19 cellular contexts compared by ENCODE assay signal in the genomic region with DNA sequence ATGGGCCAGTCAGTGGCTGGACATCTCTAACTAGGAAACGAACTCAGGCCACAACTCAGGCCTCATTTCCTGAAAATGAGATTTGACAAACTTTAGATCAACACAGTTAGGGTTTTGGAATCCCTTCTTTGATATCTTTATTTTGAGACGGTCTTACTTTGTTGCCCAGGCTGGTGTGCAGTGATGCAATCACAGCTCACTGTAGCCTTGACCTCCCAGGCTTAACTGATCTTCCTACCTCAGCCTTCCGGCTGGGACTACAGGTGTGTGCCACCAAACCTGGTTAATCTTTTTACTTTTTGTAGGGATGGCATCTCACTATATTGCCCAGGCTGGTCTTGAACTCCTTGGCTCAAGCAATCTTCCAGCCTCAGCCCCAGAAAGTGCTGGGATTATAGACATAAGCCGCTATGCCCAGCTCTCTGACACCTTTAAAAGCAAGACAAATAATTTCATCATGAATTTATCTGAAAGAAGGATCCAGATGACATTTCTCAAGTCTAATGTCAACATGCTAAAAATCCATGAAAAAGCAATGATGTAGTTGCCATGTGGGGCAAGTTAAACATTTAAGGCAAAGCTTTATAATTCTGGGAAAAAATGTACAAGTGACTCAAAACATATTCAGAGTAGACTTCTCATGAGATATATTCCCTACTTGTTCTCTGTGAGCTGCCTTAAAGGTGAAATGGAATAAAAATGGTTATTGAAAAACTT.
DNase-seq lines count a peak whose midpoint lies in the region; ATAC-seq and TF ChIP-seq lines count a peak whose summit lies in the region.
"Had no signal": no experiment of that assay in that cellular context is flagged by ENCODE, and none has a peak within 500 bp of the region (broad histone marks: within the 10 kb centered on the region; RNA-seq: fewer than 3 reads in every experiment).

No MANE protein-coding gene starts in this region.

- WGBS in liver = 38% methylated on average over 4 of the region's 4 CpGs
- 48 to 55% methylated on average over 4 of the region's 4 CpGs for WGBS in aorta, 2 donors

- peaks cover 4% of the 10 kb centered on the region for H3K9me3 Mint-ChIP-seq in stimulated activated naive CD8-positive, alpha-beta T cell treated with anti-CD3 and anti-CD28 coated beads, Interleukin-15, Interleukin-2, amounts not matched to agents 100 ng/mL and 50 ng/mL, for 24 hours
- peaks cover 0 to 6% of the 10 kb centered on the region in 2 donors for H3K9me3 Mint-ChIP-seq in stimulated activated naive CD8-positive, alpha-beta T cell treated with anti-CD3 and anti-CD28 coated beads, Interleukin-15, amount 100 ng/mL, for 72 hours
- H3K9me3 Mint-ChIP-seq: H9, T-cell had no signal

- H3K36me3 ChIP-seq in adipocyte (ENCODE audit: control insufficient read depth, insufficient read depth, low read length, severe bottlenecking) (peaks cover 58% of the 10 kb centered on the region), liver (ENCODE audit: control insufficient read depth in 4 of 4, insufficient read depth in 3 of 4, low read depth in 1 of 4, low read length in 3 of 4) (peaks cover 0 to 25% (median 10%) of the 10 kb centered on the region in 4 donors), aorta (ENCODE audit: control insufficient read depth in 1 of 2, insufficient read depth in 2 of 2, low read length in 1 of 2) (peaks cover 0 to 1% of the 10 kb centered on the region in 2 donors)

- ATAC-seq in stimulated activated naive CD8-positive, alpha-beta T cell treated with anti-CD3 and anti-CD28 coated beads, Interleukin-15, amount 100 ng/mL, for 72 hours = no peak
- ATAC-seq in aorta (ENCODE audit: low FRiP score) = no peak
- ATAC-seq in HG02981 (IDR thresholded peaks at IDR 0.05; ENCODE audit: unreplicated experiment) = no peak
- ATAC-seq: PC-3, T-cell had no signal

- H3K27ac Mint-ChIP-seq in stimulated activated naive CD8-positive, alpha-beta T cell treated with anti-CD3 and anti-CD28 coated beads, Interleukin-15, Interleukin-2, amounts not matched to agents 100 ng/mL and 50 ng/mL, for 24 hours = peak overlapping the region; percentile 64
- no peak overlapping the region for H3K27ac Mint-ChIP-seq in stimulated activated naive CD8-positive, alpha-beta T cell treated with anti-CD3 and anti-CD28 coated beads, Interleukin-15, amount 100 ng/mL, for 72 hours
- H3K27ac Mint-ChIP-seq: activated CD4-positive, alpha-beta T cell treated with anti-CD3 and anti-CD28 coated beads, Interleukin-2, amount 10 ng/mL, durations not matched to agents 24 days and 14 days; T-cell had no signal

- intact Hi-C loops in aorta (cut with DNase I) = loop anchor here in 1 of 2 donors (5.0 kb wide), 1 partner anchor 37 kb away; no protein-coding TSS in a partner anchor

- H3K9me3 ChIP-seq in adipocyte (ENCODE audit: control insufficient read depth, low read length) (no peaks in the 10 kb centered on the region), liver (ENCODE audit: control insufficient read depth in 4 of 4, low read length in 3 of 4) (no peaks in the 10 kb centered on the region), aorta (ENCODE audit: control insufficient read depth, low read length) (no peaks in the 10 kb centered on the region)

- peaks cover 57% of the 10 kb centered on the region for H3K4me1 ChIP-seq in adipocyte (ENCODE audit: control insufficient read depth, insufficient read depth, low read length)
- H3K4me1 ChIP-seq in liver (ENCODE audit: control insufficient read depth in 4 of 4, insufficient read depth in 4 of 4, low read length in 3 of 4) = peaks cover 8 to 27% (median 19%) of the 10 kb centered on the region in 4 donors
- peaks cover 7 to 9% of the 10 kb centered on the region in 2 donors for H3K4me1 ChIP-seq in aorta (ENCODE audit: control insufficient read depth in 1 of 2, insufficient read depth in 2 of 2, low read length in 2 of 2)

- peaks cover 11% of the 10 kb centered on the region for H3K4me1 Mint-ChIP-seq in stimulated activated naive CD8-positive, alpha-beta T cell treated with anti-CD3 and anti-CD28 coated beads, Interleukin-15, Interleukin-2, amounts not matched to agents 100 ng/mL and 50 ng/mL, for 24 hours (ENCODE audit: low read depth)
- no peaks in the 10 kb centered on the region for H3K4me1 Mint-ChIP-seq in stimulated activated naive CD8-positive, alpha-beta T cell treated with anti-CD3 and anti-CD28 coated beads, Interleukin-15, amount 100 ng/mL, for 72 hours
- H3K4me1 Mint-ChIP-seq: activated CD4-positive, alpha-beta T cell treated with anti-CD3 and anti-CD28 coated beads, Interleukin-2, amount 10 ng/mL, durations not matched to agents 24 days and 14 days had no signal

- peaks cover 4% of the 10 kb centered on the region for H3K36me3 Mint-ChIP-seq in stimulated activated naive CD8-positive, alpha-beta T cell treated with anti-CD3 and anti-CD28 coated beads, Interleukin-15, Interleukin-2, amounts not matched to agents 100 ng/mL and 50 ng/mL, for 24 hours (ENCODE audit: low read depth)
- H3K36me3 Mint-ChIP-seq: T-cell had no signal

- H3K4me3 Mint-ChIP-seq in stimulated activated naive CD8-positive, alpha-beta T cell treated with anti-CD3 and anti-CD28 coated beads, Interleukin-15, Interleukin-2, amounts not matched to agents 100 ng/mL and 50 ng/mL, for 24 hours = no peak overlapping the region
- H3K4me3 Mint-ChIP-seq in stimulated activated naive CD8-positive, alpha-beta T cell treated with anti-CD3 and anti-CD28 coated beads, Interleukin-15, amount 100 ng/mL, for 72 hours = no peak overlapping the region
- H3K4me3 Mint-ChIP-seq: activated CD4-positive, alpha-beta T cell treated with anti-CD3 and anti-CD28 coated beads, Interleukin-2, amount 10 ng/mL, durations not matched to agents 24 days and 14 days; H9; T-cell had no signal

- peaks cover 3% of the 10 kb centered on the region for H3K27me3 Mint-ChIP-seq in stimulated activated naive CD8-positive, alpha-beta T cell treated with anti-CD3 and anti-CD28 coated beads, Interleukin-15, Interleukin-2, amounts not matched to agents 100 ng/mL and 50 ng/mL, for 24 hours
- H3K27me3 Mint-ChIP-seq in stimulated activated naive CD8-positive, alpha-beta T cell treated with anti-CD3 and anti-CD28 coated beads, Interleukin-15, amount 100 ng/mL, for 72 hours = no peaks in the 10 kb centered on the region

- no peak for DNase-seq in stimulated activated naive CD8-positive, alpha-beta T cell treated with anti-CD3 and anti-CD28 coated beads, Interleukin-15, amount 100 ng/mL, for 72 hours
- peak; percentile 63 for DNase-seq in adipocyte (ENCODE audit: low read depth)
- DNase-seq in aorta = no peak
- DNase-seq in effector CD8-positive, alpha-beta T cell (lab: John Stamatoyannopoulos, UW) = no peak
- DNase-seq in SW480 (ENCODE audit: low spot score) = no peak
- DNase-seq: activated CD4-positive, alpha-beta T cell treated with anti-CD3 and anti-CD28 coated beads, Interleukin-2, amount 10 ng/mL, durations not matched to agents 24 days and 14 days; anterior cingulate cortex; effector memory CD4-positive, alpha-beta T cell; H9; head of caudate nucleus; NCI-H1048; NCI-H446 treated with DMSO at 0.1 percent for 48 hours; PC-3; stimulated activated CD4-positive, alpha-beta T cell treated with anti-CD3 and anti-CD28 coated beads, Interleukin-12 subunit alpha, Interleukin-12 subunit beta, amount 100 ng/mL, for 4 hours; T-cell had no signal

- peak overlapping the region; percentile 37 to 44 for H3K27ac ChIP-seq in liver (ENCODE audit: low read depth in 1 of 2, low read length in 2 of 2)
- peak overlapping the region; percentile 70 to 97 for H3K27ac ChIP-seq in aorta (ENCODE audit: low read depth in 1 of 2, low read length in 2 of 2)

- H3K27me3 ChIP-seq in adipocyte (replicated peaks; ENCODE audit: control insufficient read depth, insufficient read depth, low read length) = no peaks in the 10 kb centered on the region
- no peaks in the 10 kb centered on the region for H3K27me3 ChIP-seq in liver (ENCODE audit: control insufficient read depth in 4 of 4, insufficient read depth in 4 of 4, low read length in 3 of 4)
- H3K27me3 ChIP-seq in aorta (ENCODE audit: control insufficient read depth in 1 of 2, insufficient read depth in 2 of 2, low read length in 1 of 2) = no peaks in the 10 kb centered on the region

- H3K9ac ChIP-seq in adipocyte (ENCODE audit: low read length) (no peak overlapping the region), liver (ENCODE audit: low read depth in 1 of 2, low read length in 2 of 2) (no peak overlapping the region)

- TF ChIP-seq CTCF in liver (IDR thresholded peaks at IDR 0.05; ENCODE audit: low read depth, low read length, missing input control) = no peak

- peak in 1 of 2 donors; percentile 29 for TF ChIP-seq RAD21 in liver (IDR thresholded peaks at IDR 0.05)

- H3K4me3 ChIP-seq in adipocyte (ENCODE audit: low read length) (no peak overlapping the region), liver (ENCODE audit: low read depth in 1 of 3, low read length in 3 of 3) (no peak overlapping the region), aorta (ENCODE audit: low read length in 2 of 2) (no peak overlapping the region)
- H3K4me3 ChIP-seq: lung had no signal

TF ChIP-seq in liver, 16 proteins besides CTCF, POLR2A, EP300 and RAD21 (continues in another document):
- peak; percentile 36 for TF ChIP-seq FOXA2 (IDR thresholded peaks at IDR 0.05)
- peak; percentile 25 for TF ChIP-seq MAX (IDR thresholded peaks at IDR 0.05)
- TF ChIP-seq TAF1 (conservative IDR thresholded peaks at IDR 0.05) = no peak
- no peak for TF ChIP-seq EGR1 (IDR thresholded peaks at IDR 0.05; ENCODE audit: low read depth in 2 of 2)
